1 cellular context compared by ENCODE assay signal in the genomic region with DNA sequence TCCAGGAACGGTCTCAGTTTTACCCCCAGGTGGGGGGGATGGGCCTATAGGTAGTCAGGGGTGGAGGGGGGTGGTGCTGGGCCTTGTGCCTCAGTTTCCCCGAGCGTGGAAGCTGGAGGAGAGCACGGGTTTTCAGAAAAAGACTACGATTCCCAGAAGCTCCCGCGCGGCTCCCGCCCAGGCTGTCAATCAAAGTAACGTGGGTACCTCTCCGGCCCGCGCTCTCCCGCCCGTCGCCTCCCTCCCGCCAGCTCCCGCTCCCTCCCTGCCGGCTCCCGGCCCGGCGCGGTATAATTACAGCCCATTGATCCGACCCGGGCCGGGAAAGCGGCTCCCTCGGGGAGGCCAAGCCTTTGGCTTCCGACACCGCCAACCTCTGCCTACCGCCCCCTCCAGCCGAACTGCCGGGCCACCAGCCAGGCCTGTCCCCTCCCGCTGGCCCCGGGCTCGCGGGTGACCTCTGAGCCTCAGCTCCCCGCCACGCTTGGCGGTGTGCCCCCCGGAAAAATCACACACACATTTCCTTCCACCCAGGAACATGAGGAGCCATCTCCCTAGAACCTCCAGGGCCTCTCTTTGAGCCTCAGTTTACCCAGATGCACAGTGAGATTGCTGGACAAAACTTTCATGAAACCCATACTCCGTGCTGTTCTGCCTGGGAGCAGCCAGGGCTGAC.
A peak's percentile ranks its signal among the peaks of the same experiment; 100 is the strongest.
TF ChIP-seq lines count a peak whose summit lies in the region.

No MANE protein-coding gene starts in this region.

TF ChIP-seq in K562, 482 proteins besides CTCF, POLR2A, EP300 and RAD21 (continued from another document and continues in another):
- TF ChIP-seq NBN (IDR thresholded peaks at IDR 0.05; ENCODE audit: low read depth), result no peak
- TF ChIP-seq ID3 (CRISPR knock-in tag; IDR thresholded peaks at IDR 0.05), result no peak
- TF ChIP-seq ID3 (tag; IDR thresholded peaks at IDR 0.05), result 0 out of 2 replicates have a peak, but pooled peaks have one; percentile 3
- peak; percentile 46; the same call in 1 of the 2 replicates for TF ChIP-seq POLR2AphosphoS5 (IDR thresholded peaks at IDR 0.05; ENCODE audit: control insufficient read depth, insufficient read depth, low read depth, low read length)
- peak; percentile 45 for TF ChIP-seq MTA3 (IDR thresholded peaks at IDR 0.05; ENCODE audit: borderline replicate concordance)
- TF ChIP-seq YY1 (IDR thresholded peaks at IDR 0.05; ENCODE audit: borderline replicate concordance in 1 of 3, control insufficient read depth in 1 of 3, extremely low read depth in 1 of 3, insufficient read depth in 3 of 3, insufficient read length in 1 of 3, insufficient replicate concordance in 2 of 3, low read depth in 1 of 3, low read length in 2 of 3), result peak in 2 of 3 experiments; percentile 21 to 52
- TF ChIP-seq ZNF175 (CRISPR knock-in tag; IDR thresholded peaks at IDR 0.05; ENCODE audit: low read depth), result no peak
- no peak for TF ChIP-seq TAF7 (tag; IDR thresholded peaks at IDR 0.05)
- no peak for TF ChIP-seq HSF4 (CRISPR knock-in tag; IDR thresholded peaks at IDR 0.05; ENCODE audit: borderline replicate concordance)
- peak; percentile 62 to 71 for TF ChIP-seq SIX5 (IDR thresholded peaks at IDR 0.05; ENCODE audit: borderline replicate concordance in 1 of 2, insufficient read depth in 1 of 2, low read depth in 1 of 2, low read length in 2 of 2)
- TF ChIP-seq TOE1 (IDR thresholded peaks at IDR 0.05; ENCODE audit: borderline replicate concordance), result peak; percentile 36; the same call in 1 of the 2 replicates
- no peak for TF ChIP-seq TOE1 (CRISPR knock-in tag; IDR thresholded peaks at IDR 0.05; ENCODE audit: borderline replicate concordance, low read depth)
- no peak for TF ChIP-seq PCBP2 (IDR thresholded peaks at IDR 0.05; ENCODE audit: low read depth, low read length, poor library complexity, severe bottlenecking)
- no peak for TF ChIP-seq MYBL2 (IDR thresholded peaks at IDR 0.05; ENCODE audit: low read depth)
- no peak for TF ChIP-seq MYBL2 (CRISPR knock-in tag; IDR thresholded peaks at IDR 0.05; ENCODE audit: borderline replicate concordance)
- TF ChIP-seq XRCC5 (IDR thresholded peaks at IDR 0.05; ENCODE audit: low read depth, low read length), result peak; percentile 31; the same call in 1 of the 2 replicates
- TF ChIP-seq CGGBP1 (CRISPR knock-in tag; IDR thresholded peaks at IDR 0.05), result no peak
- 0 out of 2 replicates have a peak, but pooled peaks have one; percentile 17 for TF ChIP-seq ZNF584 (CRISPR knock-in tag; IDR thresholded peaks at IDR 0.05; ENCODE audit: low read depth)
- TF ChIP-seq MAZ (CRISPR knock-in tag; conservative IDR thresholded peaks at IDR 0.05 in 1 of 2, IDR thresholded peaks at IDR 0.05 in 1 of 2), result peak; percentile 97 to 98
- TF ChIP-seq, protein P1, sequence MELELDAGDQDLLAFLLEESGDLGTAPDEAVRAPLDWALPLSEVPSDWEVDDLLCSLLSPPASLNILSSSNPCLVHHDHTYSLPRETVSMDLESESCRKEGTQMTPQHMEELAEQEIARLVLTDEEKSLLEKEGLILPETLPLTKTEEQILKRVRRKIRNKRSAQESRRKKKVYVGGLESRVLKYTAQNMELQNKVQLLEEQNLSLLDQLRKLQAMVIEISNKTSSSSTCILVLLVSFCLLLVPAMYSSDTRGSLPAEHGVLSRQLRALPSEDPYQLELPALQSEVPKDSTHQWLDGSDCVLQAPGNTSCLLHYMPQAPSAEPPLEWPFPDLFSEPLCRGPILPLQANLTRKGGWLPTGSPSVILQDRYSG (tag; conservative IDR thresholded peaks at IDR 0.05; ENCODE audit: low read depth), result no peak
- 0 out of 2 replicates have a peak, but pooled peaks have one; percentile 34 for TF ChIP-seq KLF13 (tag; IDR thresholded peaks at IDR 0.05; ENCODE audit: borderline replicate concordance, low read depth)
- no peak for TF ChIP-seq NONO (IDR thresholded peaks at IDR 0.05; ENCODE audit: low read depth in 2 of 2, low read length in 1 of 2)
- TF ChIP-seq HNRNPLL (IDR thresholded peaks at IDR 0.05; ENCODE audit: low read depth, low read length, poor library complexity, severe bottlenecking), result peak; percentile 14
- TF ChIP-seq HDAC1 (IDR thresholded peaks at IDR 0.05), result peak; percentile 29 to 87; a peak in 2 of 4 replicates
- TF ChIP-seq, protein P2, sequence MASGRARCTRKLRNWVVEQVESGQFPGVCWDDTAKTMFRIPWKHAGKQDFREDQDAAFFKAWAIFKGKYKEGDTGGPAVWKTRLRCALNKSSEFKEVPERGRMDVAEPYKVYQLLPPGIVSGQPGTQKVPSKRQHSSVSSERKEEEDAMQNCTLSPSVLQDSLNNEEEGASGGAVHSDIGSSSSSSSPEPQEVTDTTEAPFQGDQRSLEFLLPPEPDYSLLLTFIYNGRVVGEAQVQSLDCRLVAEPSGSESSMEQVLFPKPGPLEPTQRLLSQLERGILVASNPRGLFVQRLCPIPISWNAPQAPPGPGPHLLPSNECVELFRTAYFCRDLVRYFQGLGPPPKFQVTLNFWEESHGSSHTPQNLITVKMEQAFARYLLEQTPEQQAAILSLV (tag; IDR thresholded peaks at IDR 0.05), result no peak
- no peak; the same call in none of the 2 replicates for TF ChIP-seq SP1 (CRISPR knock-in tag; IDR thresholded peaks at IDR 0.05)
- TF ChIP-seq, protein P3, sequence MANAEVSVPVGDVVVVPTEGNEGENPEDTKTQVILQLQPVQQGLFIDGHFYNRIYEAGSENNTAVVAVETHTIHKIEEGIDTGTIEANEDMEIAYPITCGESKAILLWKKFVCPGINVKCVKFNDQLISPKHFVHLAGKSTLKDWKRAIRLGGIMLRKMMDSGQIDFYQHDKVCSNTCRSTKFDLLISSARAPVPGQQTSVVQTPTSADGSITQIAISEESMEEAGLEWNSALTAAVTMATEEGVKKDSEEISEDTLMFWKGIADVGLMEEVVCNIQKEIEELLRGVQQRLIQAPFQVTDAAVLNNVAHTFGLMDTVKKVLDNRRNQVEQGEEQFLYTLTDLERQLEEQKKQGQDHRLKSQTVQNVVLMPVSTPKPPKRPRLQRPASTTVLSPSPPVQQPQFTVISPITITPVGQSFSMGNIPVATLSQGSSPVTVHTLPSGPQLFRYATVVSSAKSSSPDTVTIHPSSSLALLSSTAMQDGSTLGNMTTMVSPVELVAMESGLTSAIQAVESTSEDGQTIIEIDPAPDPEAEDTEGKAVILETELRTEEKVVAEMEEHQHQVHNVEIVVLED (CRISPR knock-in tag; IDR thresholded peaks at IDR 0.05), result peak; percentile 12; the same call in 1 of the 2 replicates
- TF ChIP-seq RNF2 (IDR thresholded peaks at IDR 0.05), result no peak
- TF ChIP-seq SRSF3 (IDR thresholded peaks at IDR 0.05; ENCODE audit: insufficient read depth, low read length), result no peak
- TF ChIP-seq SIN3A (IDR thresholded peaks at IDR 0.05; ENCODE audit: borderline replicate concordance in 2 of 2, control insufficient read depth in 1 of 2, low read depth in 2 of 2, low read length in 2 of 2), result 0 out of 4 replicates have a peak, but pooled peaks have one; percentile 16 to 32
- TF ChIP-seq LEF1 (IDR thresholded peaks at IDR 0.05), result no peak
- TF ChIP-seq EGR1 (conservative IDR thresholded peaks at IDR 0.05), result peak; percentile 67
- no peak for TF ChIP-seq XRCC3 (IDR thresholded peaks at IDR 0.05)
- TF ChIP-seq RBM34 (IDR thresholded peaks at IDR 0.05; ENCODE audit: borderline replicate concordance, insufficient read depth, low read length), result no peak
- TF ChIP-seq ZNF592 (IDR thresholded peaks at IDR 0.05), result no peak
- TF ChIP-seq ZNF318 (IDR thresholded peaks at IDR 0.05; ENCODE audit: borderline replicate concordance in 1 of 2, low read depth in 1 of 2), result no peak
- TF ChIP-seq NR0B1 (IDR thresholded peaks at IDR 0.05; ENCODE audit: partially characterized antibody), result no peak
- TF ChIP-seq WHSC1 (IDR thresholded peaks at IDR 0.05; ENCODE audit: low read length), result no peak
- no peak for TF ChIP-seq CHD4 (IDR thresholded peaks at IDR 0.05; ENCODE audit: insufficient read depth, insufficient replicate concordance, low read depth, low read length, poor library complexity, severe bottlenecking)
- peak; percentile 29 for TF ChIP-seq BHLHE40 (IDR thresholded peaks at IDR 0.05; ENCODE audit: low read length)
